Comparison of ENCODE assay signal across 5 cellular contexts in the genomic region with DNA sequence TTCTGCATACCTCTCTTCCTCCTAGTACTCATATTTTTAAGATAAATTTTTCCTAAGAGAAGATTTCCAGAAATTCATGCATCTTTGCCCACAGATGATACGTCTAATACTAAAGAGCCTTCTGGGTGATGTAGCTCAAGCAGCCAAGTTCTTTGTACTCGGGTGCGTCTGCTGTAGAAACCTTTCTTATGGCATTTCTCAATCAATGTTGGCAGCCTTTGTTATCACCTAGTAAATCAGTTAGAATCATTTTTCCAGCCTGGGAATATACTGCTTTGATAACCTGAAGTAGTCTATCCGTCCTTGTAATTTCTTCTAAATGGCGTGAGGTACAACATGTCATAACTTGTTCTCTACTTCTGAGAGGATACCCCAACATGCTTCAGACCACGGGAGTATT.
"Had no signal": no experiment of that assay in that cellular context is flagged by ENCODE, and none has a peak within 500 bp of the region (broad histone marks: within the 10 kb centered on the region; RNA-seq: fewer than 3 reads in every experiment).

No MANE protein-coding gene starts in this region.

- H2AFZ ChIP-seq: GM23338 had no signal

- H3K4me3 ChIP-seq: GM23338, K562 had no signal

- H3K4me3 Mint-ChIP-seq: GM23338, H9 had no signal

- H3K4me1 Mint-ChIP-seq: H9 had no signal

- DNase-seq: H9, HCEC 1CT, IMR-90 had no signal

- ATAC-seq: GM23338, K562 had no signal

- H3K4me2 ChIP-seq: GM23338 had no signal

- H3K27ac Mint-ChIP-seq: GM23338, H9 had no signal

- H3K9me3 Mint-ChIP-seq: GM23338, H9 had no signal
